ENCODE assay signal across 22 cellular contexts in genomic region chr10:113739577-113739976, GRCh38. TPM values are rescaled to one million over a fixed set of nuclear protein-coding genes. Genes with fewer than 3 reads are reported as not detected.
DNase-seq lines count a peak whose midpoint lies in the region; TF ChIP-seq lines count a peak whose summit lies in the region.
"Had no signal": no experiment of that assay in that cellular context is flagged by ENCODE, and none has a peak within 500 bp of the region (broad histone marks: within the 10 kb centered on the region; RNA-seq: fewer than 3 reads in every experiment).

No MANE protein-coding gene starts in this region.

- no peak for TF ChIP-seq RAD21 in Ishikawa (IDR thresholded peaks at IDR 0.05; ENCODE audit: low read depth)

- TF ChIP-seq CTCF in fibroblast of pulmonary artery (IDR thresholded peaks at IDR 0.05; ENCODE audit: low read length, missing control alignments), result no peak

- DNase-seq in SK-MEL-5 (ENCODE audit: low read depth, low spot score) (peak; percentile 10), fibroblast of pulmonary artery (ENCODE audit: low read depth) (peak; percentile 10), NCI-H1694 (lab: John Stamatoyannopoulos, UW) (no peak)
- DNase-seq in activated effector memory CD4-positive, alpha-beta T cell treated with anti-CD3 and anti-CD28 coated beads, Interleukin-2, amount 50 U/mL, for 16 hours, result no peak
- no peak for DNase-seq in stimulated activated naive CD4-positive, alpha-beta T cell treated with Interleukin-2 at 50 U/mL for 16 hours (lab: John Stamatoyannopoulos, UW)
- DNase-seq: C1 segment of cervical spinal cord; Calu3; CD4-positive, alpha-beta memory T cell; COR-L47; DMS53; DMS79 treated with DMSO at 0.1 percent for 48 hours; GF-D8; GM23248; H9; HFFc6 had no signal

- no peak overlapping the region for H3K4me3 ChIP-seq in fibroblast of pulmonary artery (replicated peaks; ENCODE audit: low read depth, low read length)
- H3K4me3 ChIP-seq: GM23248 had no signal

- in situ Hi-C loops in SK-MEL-5 (cut with HindIII; ENCODE audit: low pct_unique_long_range_greater_than_20kb, low sequenced_read_pairs), result no loop called here

- no peak for TF ChIP-seq EP300 in Ishikawa (IDR thresholded peaks at IDR 0.05; ENCODE audit: borderline replicate concordance)

TF ChIP-seq in Ishikawa, 13 proteins besides CTCF, POLR2A, EP300 and RAD21:
- TF ChIP-seq USF1 (IDR thresholded peaks at IDR 0.05) (peak; percentile 53), REST (IDR thresholded peaks at IDR 0.05; ENCODE audit: low read depth) (no peak), CREB1 (IDR thresholded peaks at IDR 0.05; ENCODE audit: low read depth) (no peak), ZBTB7A (IDR thresholded peaks at IDR 0.05; ENCODE audit: low read depth) (no peak)
TF ChIP-seq in Ishikawa: peak in this region for 1.

RNA-seq across cellular contexts. Expression of gene PLEKHS1, which starts 11.9 kb away (rescaled TPM):
- total RNA-seq in SK-MEL-5 (2014; rRNA removed; shearing (Covaris generic)), result not detected in 2 replicates
- 0.13 and 0.27 TPM in 2 replicates for polyA plus RNA-seq in SK-MEL-5 (2015; cell fraction: cytosol; rRNA removed)
- polyA plus RNA-seq in SK-MEL-5 (2015; cell fraction: nucleus; rRNA removed), result 0.46 TPM in 1 of 2 replicates, not detected in the other
- total RNA-seq: A172, A673, Daoy, G401, GM23248, H1, H9 had no signal
- polyA plus RNA-seq: BJ; CD4-positive, alpha-beta memory T cell; GM23248; H1 had no signal

RNA-seq across cellular contexts. Expression of gene CASP7, which starts 59.9 kb away (rescaled TPM):
- 15.0 and 18.8 TPM in 2 replicates for total RNA-seq in SK-MEL-5 (2014; rRNA removed; shearing (Covaris generic))
- polyA plus RNA-seq in SK-MEL-5 (2015; cell fraction: cytosol; rRNA removed), result 11.2 and 14.3 TPM in 2 replicates
- polyA plus RNA-seq in SK-MEL-5 (2015; cell fraction: nucleus; rRNA removed), result 9.0 and 16.5 TPM in 2 replicates

Comparison
In these comparisons a context has a peak if more than half of its experiments do, and no peak if none do; other contexts are left out.
1. DNase-seq: peak in SK-MEL-5 (single experiment) and fibroblast of pulmonary artery (single experiment); none in NCI-H1694 (single experiment), activated effector memory CD4-positive, alpha-beta T cell treated with anti-CD3 and anti-CD28 coated beads, Interleukin-2, amount 50 U/mL, for 16 hours (single experiment) and stimulated activated naive CD4-positive, alpha-beta T cell treated with Interleukin-2 at 50 U/mL for 16 hours (single experiment).